8 cellular contexts compared by ENCODE assay signal in genomic region chr1:40818264-40818961, GRCh38. TPM values are rescaled to one million over a fixed set of nuclear protein-coding genes. Genes with fewer than 3 reads are reported as not detected.
DNase-seq lines count a peak whose midpoint lies in the region; ATAC-seq and TF ChIP-seq lines count a peak whose summit lies in the region.

No MANE protein-coding gene starts in this region.

- peaks cover 9% of the 10 kb centered on the region for H3K27me3 Mint-ChIP-seq in activated T-helper 1 cell treated with anti-CD3 and anti-CD28 coated beads, Interleukin-12 subunit alpha, Interleukin-12 subunit beta, Interleukin-2, Interleukin-4 antibody, amounts not matched to agents 30 ng/mL and 10 ng/mL and 1 ng/mL, durations not matched to agents 14 hours and 24 hours and 36 hours (ENCODE audit: insufficient read depth)

- DNase-seq in AG20443 (ENCODE audit: low spot score) (peak; percentile 73), NCI-H128 (lab: John Stamatoyannopoulos, UW; ENCODE audit: unreplicated experiment) (peak; percentile 31), Right ventricle myocardium superior (peak; percentile 79), sigmoid colon (no peak), BE2C (no peak), ACHN (no peak)
- peak; percentile 89 for DNase-seq in activated T-helper 1 cell treated with anti-CD3 and anti-CD28 coated beads, Interleukin-12 subunit alpha, Interleukin-12 subunit beta, Interleukin-2, Interleukin-4 antibody, amounts not matched to agents 30 ng/mL and 10 ng/mL and 1 ng/mL, durations not matched to agents 14 hours and 24 hours and 36 hours (ENCODE audit: low spot score)

- peak overlapping the region; percentile 66 for H3K4me3 Mint-ChIP-seq in activated T-helper 1 cell treated with anti-CD3 and anti-CD28 coated beads, Interleukin-12 subunit alpha, Interleukin-12 subunit beta, Interleukin-2, Interleukin-4 antibody, amounts not matched to agents 30 ng/mL and 10 ng/mL and 1 ng/mL, durations not matched to agents 14 hours and 24 hours and 36 hours

- no peak for TF ChIP-seq POLR2A in sigmoid colon (IDR thresholded peaks at IDR 0.05)

- no peaks in the 10 kb centered on the region for H3K9me3 Mint-ChIP-seq in activated T-helper 1 cell treated with anti-CD3 and anti-CD28 coated beads, Interleukin-12 subunit alpha, Interleukin-12 subunit beta, Interleukin-2, Interleukin-4 antibody, amounts not matched to agents 30 ng/mL and 10 ng/mL and 1 ng/mL, durations not matched to agents 14 hours and 24 hours and 36 hours

- H3K4me3 ChIP-seq in sigmoid colon (peak overlapping the region in 3 of 4 donors; percentile 25 to 34 (median 28)), BE2C (ENCODE audit: low read depth, low read length) (no peak overlapping the region)

- no peak for TF ChIP-seq EP300 in sigmoid colon (IDR thresholded peaks at IDR 0.05)

- H3K27ac Mint-ChIP-seq in activated T-helper 1 cell treated with anti-CD3 and anti-CD28 coated beads, Interleukin-12 subunit alpha, Interleukin-12 subunit beta, Interleukin-2, Interleukin-4 antibody, amounts not matched to agents 30 ng/mL and 10 ng/mL and 1 ng/mL, durations not matched to agents 14 hours and 24 hours and 36 hours = peak overlapping the region; percentile 52

- peaks cover 0 to 51% (median 8%) of the 10 kb centered on the region in 4 donors for H3K36me3 ChIP-seq in sigmoid colon
- no peaks in the 10 kb centered on the region for H3K36me3 ChIP-seq in BE2C

- H3K27me3 ChIP-seq in sigmoid colon = no peaks in the 10 kb centered on the region
- no peaks in the 10 kb centered on the region for H3K27me3 ChIP-seq in BE2C

- in situ Hi-C loops in ACHN (cut with HindIII; ENCODE audit: low pct_ligation_motif_present, low pct_unique_long_range_greater_than_20kb, low sequenced_read_pairs) = no loop called here

- ATAC-seq in GM21423 (IDR thresholded peaks at IDR 0.05; ENCODE audit: unreplicated experiment) (peak; percentile 65), Right ventricle myocardium superior (ENCODE audit: poor library complexity) (peak; percentile 81)

- no peaks in the 10 kb centered on the region for H3K36me3 Mint-ChIP-seq in activated T-helper 1 cell treated with anti-CD3 and anti-CD28 coated beads, Interleukin-12 subunit alpha, Interleukin-12 subunit beta, Interleukin-2, Interleukin-4 antibody, amounts not matched to agents 30 ng/mL and 10 ng/mL and 1 ng/mL, durations not matched to agents 14 hours and 24 hours and 36 hours (ENCODE audit: low read depth)

- H3K27ac ChIP-seq in sigmoid colon = no peak overlapping the region

- TF ChIP-seq CTCF in sigmoid colon (IDR thresholded peaks at IDR 0.05) (no peak), BE2C (IDR thresholded peaks at IDR 0.05; ENCODE audit: low read depth, low read length) (no peak)

- H3K4me1 ChIP-seq in sigmoid colon (peaks cover 0 to 35% (median 6%) of the 10 kb centered on the region in 4 donors), BE2C (peaks cover 3% of the 10 kb centered on the region; the same call in 1 of the 2 replicates)

- H3K4me1 Mint-ChIP-seq in activated T-helper 1 cell treated with anti-CD3 and anti-CD28 coated beads, Interleukin-12 subunit alpha, Interleukin-12 subunit beta, Interleukin-2, Interleukin-4 antibody, amounts not matched to agents 30 ng/mL and 10 ng/mL and 1 ng/mL, durations not matched to agents 14 hours and 24 hours and 36 hours (ENCODE audit: low read depth) = peaks cover 4% of the 10 kb centered on the region

- 4 to 6% methylated on average over 59 of the region's 59 CpGs for WGBS in sigmoid colon, 2 donors

- intact Hi-C loops in activated T-helper 1 cell treated with anti-CD3 and anti-CD28 coated beads, Interleukin-12 subunit alpha, Interleukin-12 subunit beta, Interleukin-2, Interleukin-4 antibody, amounts not matched to agents 30 ng/mL and 10 ng/mL and 1 ng/mL, durations not matched to agents 14 hours and 24 hours and 36 hours (cut with micrococcal nuclease) = loop anchor here (2.0 kb wide), 1 partner anchor 44 kb away; the partner anchor contains the start of gene CITED4
- intact Hi-C loops in Right ventricle myocardium superior (cut with DNase I) = no loop called here
- intact Hi-C loops in sigmoid colon (cut with DNase I) = no loop called here

- H3K9me3 ChIP-seq in sigmoid colon (no peaks in the 10 kb centered on the region), BE2C (no peaks in the 10 kb centered on the region)

RNA-seq across cellular contexts. Expression of gene KCNQ4, which starts 34.8 kb away (rescaled TPM):
- 0.78 and 0.88 TPM in 2 replicates for total RNA-seq in activated T-helper 1 cell treated with anti-CD3 and anti-CD28 coated beads, Interleukin-12 subunit alpha, Interleukin-12 subunit beta, Interleukin-2, Interleukin-4 antibody, amounts not matched to agents 30 ng/mL and 10 ng/mL and 1 ng/mL, durations not matched to agents 14 hours and 24 hours and 36 hours
- total RNA-seq in Right ventricle myocardium superior (2.6 TPM), sigmoid colon (10 to 100 TPM in 1 of 4 donors, 1 to 10 TPM in 3; 4.8 to 10.8 (median 8.7) TPM)
- 1 to 10 TPM in 1 of 3 donors, under 1 TPM in 1, not detected in 1; 0.60 to 2.6 TPM for polyA plus RNA-seq in sigmoid colon
- 2.9 TPM for polyA plus RNA-seq in BE2C (2012; ENCODE audit: insufficient read depth, insufficient read length, low read depth)

RNA-seq across cellular contexts. Expression of gene CITED4, which starts 43.8 kb away (rescaled TPM):
- 4.1 and 5.0 TPM in 2 replicates for total RNA-seq in activated T-helper 1 cell treated with anti-CD3 and anti-CD28 coated beads, Interleukin-12 subunit alpha, Interleukin-12 subunit beta, Interleukin-2, Interleukin-4 antibody, amounts not matched to agents 30 ng/mL and 10 ng/mL and 1 ng/mL, durations not matched to agents 14 hours and 24 hours and 36 hours
- total RNA-seq in Right ventricle myocardium superior = 43.6 TPM
- 10 to 100 TPM; 22.7 to 59.8 (median 36.9) TPM for total RNA-seq in sigmoid colon
- polyA plus RNA-seq in sigmoid colon = 1 to 10 TPM in 1 of 3 donors, not detected in 2; 3.0 TPM
- 0.77 TPM for polyA plus RNA-seq in BE2C (2012; ENCODE audit: insufficient read depth, insufficient read length, low read depth)

Comparison
In these comparisons a context has a peak if more than half of its experiments do, and no peak if none do; other contexts are left out.
1. DNase-seq: peak in AG20443 (single experiment), NCI-H128 (single experiment), activated T-helper 1 cell treated with anti-CD3 and anti-CD28 coated beads, Interleukin-12 subunit alpha, Interleukin-12 subunit beta, Interleukin-2, Interleukin-4 antibody, amounts not matched to agents 30 ng/mL and 10 ng/mL and 1 ng/mL, durations not matched to agents 14 hours and 24 hours and 36 hours (single experiment) and Right ventricle myocardium superior (single experiment); none in sigmoid colon (single experiment), BE2C (single experiment) and ACHN (single experiment).